ENCODE assay signal across 23 cellular contexts in the genomic region with DNA sequence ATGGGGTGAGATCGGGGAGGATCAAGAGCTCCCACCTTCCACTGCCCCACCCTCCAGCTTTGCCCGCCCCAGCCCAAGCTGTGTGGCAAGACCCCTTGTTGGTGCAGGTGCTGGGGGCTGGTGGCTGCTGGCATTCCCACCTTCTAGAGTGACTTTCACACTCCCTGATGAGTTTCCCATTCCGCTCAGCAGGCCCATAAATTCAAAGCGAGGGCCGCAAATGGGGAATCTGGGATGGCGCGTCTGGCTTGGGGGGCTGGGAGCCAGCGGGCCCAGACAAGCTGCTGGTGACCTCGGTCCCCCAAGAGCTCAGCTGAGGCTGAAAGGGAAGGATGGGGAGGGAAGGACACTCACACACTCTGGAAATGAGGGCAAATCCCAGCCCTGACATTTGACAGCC.
DNase-seq lines count a peak whose midpoint lies in the region; ATAC-seq and TF ChIP-seq lines count a peak whose summit lies in the region.
"Had no signal": no experiment of that assay in that cellular context is flagged by ENCODE, and none has a peak within 500 bp of the region (broad histone marks: within the 10 kb centered on the region; RNA-seq: fewer than 3 reads in every experiment).

No MANE protein-coding gene starts in this region.

- no peak overlapping the region for H4K91ac ChIP-seq in H9 (ENCODE audit: insufficient read length, low read depth, low read length)

- H3K4me2 ChIP-seq in H9 (ENCODE audit: insufficient read depth, insufficient read length, low read length), result no peak overlapping the region
- H3K4me2 ChIP-seq: A549; BLaER1 treated with 17β-estradiol and CSF1 and Interleukin-3, amounts not matched to agents 10 nM and 100 nM; KMS-11 had no signal

- H2BK5ac ChIP-seq in H9 (ENCODE audit: insufficient read length, low read length), result no peak overlapping the region

- no peak for ATAC-seq in GM18907 (IDR thresholded peaks at IDR 0.05; ENCODE audit: unreplicated experiment)
- ATAC-seq: A549, Panc1 had no signal

- H4K20me1 ChIP-seq in H9 (ENCODE audit: control insufficient read depth, insufficient read depth, insufficient read length), result no peaks in the 10 kb centered on the region

- peaks cover 20 to 22% of the 10 kb centered on the region in 2 experiments for H3K9me3 Mint-ChIP-seq in H9
- H3K9me3 Mint-ChIP-seq in chondrocyte (ENCODE audit: low read depth), result peaks cover 8% of the 10 kb centered on the region
- peaks cover 36% of the 10 kb centered on the region for H3K9me3 Mint-ChIP-seq in nephron progenitor cell
- H3K9me3 Mint-ChIP-seq: CD4-positive, alpha-beta T cell had no signal

- TF ChIP-seq POLR2A in spleen (IDR thresholded peaks at IDR 0.05) (no peak), tibial nerve (IDR thresholded peaks at IDR 0.05) (no peak)

- no peak overlapping the region for H3K9ac ChIP-seq in H9 (ENCODE audit: extremely low read depth, insufficient read length, low read length)
- H3K9ac ChIP-seq: BLaER1 treated with 17β-estradiol and CSF1 and Interleukin-3, amounts not matched to agents 10 nM and 100 nM; KMS-11 had no signal

- no peak overlapping the region for H3K56ac ChIP-seq in H9 (ENCODE audit: insufficient read length, low read depth, low read length)

- DNase-seq in H9 (no peak), chondrocyte (ENCODE audit: low spot score) (peak; percentile 30), nephron progenitor cell (no peak), spleen (peak; percentile 33), NCI-H82 treated with DMSO at 0.1 percent for 48 hours (lab: John Stamatoyannopoulos, UW; ENCODE audit: unreplicated experiment) (no peak), tibial nerve (ENCODE audit: low spot score in 2 of 2) (no peak)
- DNase-seq: AML-193; CD4-positive, alpha-beta T cell; COR-L47; DMS53; GOT3; IMR-90; MM.1S; NCI-H1694; NCI-H2081; NCI-H2227 treated with DMSO at 0.1 percent for 48 hours; NCI-H526 treated with DMSO at 0.1 percent for 48 hours; SHP77 treated with DMSO at 0.1 percent for 48 hours had no signal

- peak overlapping the region; percentile 21; the same call in 1 of the 2 replicates for H3K14ac ChIP-seq in H9 (ENCODE audit: insufficient read depth, low read length)

- H3K27ac Mint-ChIP-seq in H9, result no peak overlapping the region
- no peak overlapping the region for H3K27ac Mint-ChIP-seq in chondrocyte (ENCODE audit: unreplicated experiment)
- H3K27ac Mint-ChIP-seq in nephron progenitor cell, result peak overlapping the region; percentile 32
- H3K27ac Mint-ChIP-seq: CD4-positive, alpha-beta T cell had no signal

- no peaks in the 10 kb centered on the region for H3K9me3 ChIP-seq in H9 (ENCODE audit: control insufficient read depth, low read depth, low read length)
- H3K9me3 ChIP-seq in spleen, result peaks cover 0 to 27% (median 21%) of the 10 kb centered on the region in 8 donors
- H3K9me3 ChIP-seq in tibial nerve, result peaks cover 0 to 16% (median 0%) of the 10 kb centered on the region in 4 donors

- no peak overlapping the region for H2AFZ ChIP-seq in H9 (ENCODE audit: low read length)

- no peak overlapping the region for H2AK5ac ChIP-seq in H9 (ENCODE audit: insufficient read length, low read length)

- no peak overlapping the region for H4K8ac ChIP-seq in H9 (replicated peaks; ENCODE audit: insufficient read length, low read depth, low read length)

- H3K18ac ChIP-seq in H9 (ENCODE audit: insufficient read length, low read depth, low read length), result no peak overlapping the region

- no CpG with 5 or more reads among the region's 9 CpGs for WGBS in H9 (ENCODE audit: extremely low coverage, insufficient read length, low lambda C conversion rate)
- 72 to 85% (median 81%) methylated on average over 9 of the region's 9 CpGs for WGBS in spleen, 5 donors
- 68 to 76% methylated on average over 9 of the region's 9 CpGs for WGBS in tibial nerve, 2 donors

- H3K27me3 ChIP-seq in H9 (ENCODE audit: insufficient read depth, low read length) (no peaks in the 10 kb centered on the region), spleen (replicated peaks in 1 of 7) (no peaks in the 10 kb centered on the region), tibial nerve (no peaks in the 10 kb centered on the region)
- H3K27me3 ChIP-seq: BLaER1 treated with 17β-estradiol and CSF1 and Interleukin-3, amounts not matched to agents 10 nM and 100 nM had no signal

- H3K4me1 ChIP-seq in H9 (ENCODE audit: insufficient read depth, low read length), result peaks cover 8% of the 10 kb centered on the region
- peaks cover 0 to 33% (median 22%) of the 10 kb centered on the region in 6 donors for H3K4me1 ChIP-seq in spleen
- H3K4me1 ChIP-seq in tibial nerve, result peaks cover 0 to 19% (median 6%) of the 10 kb centered on the region in 4 donors

- H2BK15ac ChIP-seq in H9 (ENCODE audit: low read depth, low read length), result no peak overlapping the region

- H3K27me3 Mint-ChIP-seq in H9 (ENCODE audit: low read depth) (peaks cover 15% of the 10 kb centered on the region), chondrocyte (ENCODE audit: low read depth) (no peaks in the 10 kb centered on the region), nephron progenitor cell (ENCODE audit: low read depth, poor library complexity) (peaks cover 7% of the 10 kb centered on the region)
- H3K27me3 Mint-ChIP-seq: CD4-positive, alpha-beta T cell had no signal

- H3K4me3 ChIP-seq in spleen (no peak overlapping the region), tibial nerve (no peak overlapping the region)
- H3K4me3 ChIP-seq: A549; BLaER1 treated with 17β-estradiol and CSF1 and Interleukin-3, amounts not matched to agents 10 nM and 100 nM had no signal

- H3K36me3 Mint-ChIP-seq in H9 (ENCODE audit: insufficient read depth in 1 of 3, low read depth in 3 of 3) (peaks cover 0 to 16% (median 11%) of the 10 kb centered on the region in 3 experiments; a peak in 5 of 7 replicates), chondrocyte (ENCODE audit: low read depth) (no peaks in the 10 kb centered on the region), nephron progenitor cell (ENCODE audit: low read depth) (peaks cover 18% of the 10 kb centered on the region)

- no peak overlapping the region for H2BK12ac ChIP-seq in H9 (ENCODE audit: insufficient read length, low read depth, low read length)

- TF ChIP-seq CTCF in H9 (conservative IDR thresholded peaks at IDR 0.05) (no peak), chondrocyte (IDR thresholded peaks at IDR 0.05) (no peak), nephron progenitor cell (IDR thresholded peaks at IDR 0.05) (no peak), spleen (IDR thresholded peaks at IDR 0.05 in 8 of 11, conservative IDR thresholded peaks at IDR 0.05 in 3 of 11) (no peak), tibial nerve (IDR thresholded peaks at IDR 0.05) (no peak)

- TF ChIP-seq EP300 in tibial nerve (IDR thresholded peaks at IDR 0.05), result no peak

- H3K27ac ChIP-seq in H9 (ENCODE audit: insufficient read length, low read depth, low read length), result no peak overlapping the region
- H3K27ac ChIP-seq in spleen, result peak overlapping the region in 6 of 8 donors; percentile 13 to 50 (median 38)
- no peak overlapping the region for H3K27ac ChIP-seq in tibial nerve
- H3K27ac ChIP-seq: KMS-11 had no signal

- H3K36me3 ChIP-seq in spleen (peaks cover 0 to 18% (median 0%) of the 10 kb centered on the region in 6 donors), tibial nerve (no peaks in the 10 kb centered on the region)

- H3K23me2 ChIP-seq in H9 (ENCODE audit: insufficient read length, low read depth, low read length, poor library complexity, severe bottlenecking), result peaks cover 4% of the 10 kb centered on the region

- H3K4me3 Mint-ChIP-seq in H9 (no peak overlapping the region; a peak in 1 of 5 replicates), chondrocyte (ENCODE audit: unreplicated experiment) (no peak overlapping the region), nephron progenitor cell (peak overlapping the region; percentile 25)
- H3K4me3 Mint-ChIP-seq: CD4-positive, alpha-beta T cell had no signal

- intact Hi-C loops in spleen (cut with DNase I; ENCODE audit: low total_unique reads), result loop anchor here (10.0 kb wide), 1 partner anchor 51 kb away; no protein-coding TSS in a partner anchor

- no peak overlapping the region for H3K4ac ChIP-seq in H9 (ENCODE audit: low read depth, low read length)

- no peak overlapping the region for H2BK20ac ChIP-seq in H9 (ENCODE audit: low read depth, low read length, poor library complexity, severe bottlenecking)

- H3K4me1 Mint-ChIP-seq in H9, result peaks cover 23 to 36% of the 10 kb centered on the region in 2 experiments
- peaks cover 14% of the 10 kb centered on the region for H3K4me1 Mint-ChIP-seq in chondrocyte (ENCODE audit: low read depth)
- H3K4me1 Mint-ChIP-seq in nephron progenitor cell, result peaks cover 47% of the 10 kb centered on the region

- no peaks in the 10 kb centered on the region for H3K79me1 ChIP-seq in H9 (ENCODE audit: insufficient read depth, low read depth, low read length, poor library complexity, severe bottlenecking)

- no peak overlapping the region for H2BK120ac ChIP-seq in H9 (ENCODE audit: low read depth, low read length, poor library complexity, severe bottlenecking)

- no peak overlapping the region for H3K23ac ChIP-seq in H9 (ENCODE audit: insufficient read length, low read depth, low read length)

- H3T11ph ChIP-seq in H9 (ENCODE audit: low read length), result no peak overlapping the region

- H4K5ac ChIP-seq in H9 (ENCODE audit: insufficient read length, low read depth, low read length), result no peak overlapping the region

- H3K79me2 ChIP-seq in H9 (ENCODE audit: insufficient read depth, low read length), result no peaks in the 10 kb centered on the region

Comparison
In these comparisons a context has a peak if more than half of its experiments do, and no peak if none do; other contexts are left out.
1. DNase-seq: peak in chondrocyte (single experiment) and spleen (single experiment); none in H9 (single experiment), nephron progenitor cell (single experiment), NCI-H82 treated with DMSO at 0.1 percent for 48 hours (single experiment) and tibial nerve (0 of 2).
2. H3K27ac ChIP-seq: peak in spleen (6 of 8); none in H9 (single experiment) and tibial nerve (0 of 4).